ENCODE assay signal across 18 cellular contexts in the genomic region with DNA sequence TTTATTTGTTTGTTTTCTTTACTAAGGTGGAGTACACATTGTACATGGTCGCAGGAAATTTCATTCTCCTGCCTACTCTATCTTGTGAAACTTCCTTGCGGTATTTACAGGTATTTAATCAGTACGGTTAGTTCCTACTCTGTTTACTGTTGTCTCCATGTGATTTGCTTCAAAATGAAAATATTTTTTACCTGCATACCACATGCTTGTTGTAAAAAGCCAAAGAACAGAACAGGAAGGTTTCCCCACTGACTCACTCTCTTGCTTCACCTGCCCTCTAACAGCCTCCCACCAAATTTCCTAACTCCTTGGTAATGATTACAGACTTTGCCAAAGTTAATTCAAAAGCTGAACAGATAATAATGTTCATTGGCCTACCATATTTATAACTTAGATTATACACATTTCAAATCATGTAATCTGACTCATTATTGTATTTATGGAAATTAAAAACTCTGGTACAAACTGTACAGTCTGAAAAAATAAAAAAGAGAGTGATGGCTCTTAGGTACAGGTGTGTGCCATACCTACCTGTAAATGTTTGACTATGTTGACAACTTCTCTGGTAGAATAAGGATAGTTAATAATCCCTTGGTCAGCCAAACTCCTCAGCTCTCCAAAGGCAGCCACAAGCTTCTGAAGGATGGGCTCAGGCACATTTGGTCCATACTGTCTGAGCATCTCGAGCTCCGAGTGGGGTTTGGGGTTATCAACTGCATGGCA.
"Had no signal": no experiment of that assay in that cellular context is flagged by ENCODE, and none has a peak within 500 bp of the region (broad histone marks: within the 10 kb centered on the region; RNA-seq: fewer than 3 reads in every experiment).

No MANE protein-coding gene starts in this region.

- H3K27ac ChIP-seq: foreskin keratinocyte, stomach, testis had no signal

- H3K4me3 ChIP-seq: lung, stomach, testis had no signal

- H3K27me3 ChIP-seq: foreskin keratinocyte, stomach, testis had no signal

- DNase-seq: activated B cell treated with CpG ODN at 0.5 μM for 24 hours; activated CD4-positive, alpha-beta T cell treated with anti-CD3 and anti-CD28 coated beads for 48 hours; activated CD8-positive, alpha-beta memory T cell treated with anti-CD3 and anti-CD28 coated beads, Interleukin-2, amount 50 U/mL, for 4 hours; activated CD8-positive, alpha-beta T cell treated with anti-CD3 and anti-CD28 coated beads, Interleukin-2, amount 10 ng/mL, durations not matched to agents 7 days and 5 days; activated gamma-delta T cell treated with Interleukin-2 at 50 U/mL for 16 hours; activated naive CD8-positive, alpha-beta T cell treated with anti-CD3 and anti-CD28 coated beads, Interleukin-2, amount 10 ng/mL, durations not matched to agents 7 days and 5 days; activated T-cell treated with anti-CD3 and anti-CD28 coated beads, Interleukin-2, amount 50 U/mL, for 48 hours; anterior cingulate cortex; glutamatergic neuron; left cardiac atrium; stimulated activated CD4-positive, alpha-beta T cell treated with anti-CD3 and anti-CD28 coated beads, Interleukin-1b, Interleukin-23, amount 100 ng/mL, for 48 hours; stomach; T-helper 2 cell; testis had no signal

- H3K4me1 ChIP-seq: foreskin keratinocyte, stomach, testis had no signal

- FAIRE-seq: colon, TTC549 had no signal

- ATAC-seq: activated CD8-positive, alpha-beta T cell treated with anti-CD3 and anti-CD28 coated beads, Interleukin-2, amount 10 ng/mL, durations not matched to agents 7 days and 5 days; foreskin keratinocyte had no signal

- H3K9me3 ChIP-seq: stomach, testis had no signal
